In genomic region chr4:173360587-173361221, GRCh38 we compare ENCODE assay signal across 9 cellular contexts. TPM values are rescaled to one million over a fixed set of nuclear protein-coding genes. Genes with fewer than 3 reads are reported as not detected.
A peak's percentile ranks its signal among the peaks of the same experiment; 100 is the strongest.
DNase-seq lines count a peak whose midpoint lies in the region; ATAC-seq, FAIRE-seq and TF ChIP-seq lines count a peak whose summit lies in the region.
"Had no signal": no experiment of that assay in that cellular context is flagged by ENCODE, and none has a peak within 500 bp of the region (broad histone marks: within the 10 kb centered on the region; RNA-seq: fewer than 3 reads in every experiment).

No MANE protein-coding gene starts in this region.

- TF ChIP-seq EP300 in HepG2 (IDR thresholded peaks at IDR 0.05; ENCODE audit: low read depth in 2 of 2, low read length in 2 of 2), result no peak
- TF ChIP-seq EP300 in HepG2 (CRISPR knock-in tag; IDR thresholded peaks at IDR 0.05; ENCODE audit: borderline replicate concordance), result no peak

- TF ChIP-seq CTCF in C4-2B (conservative IDR thresholded peaks at IDR 0.05) (peak; percentile 52), HFFc6 (IDR thresholded peaks at IDR 0.05) (peak; percentile 63), WTC11 (IDR thresholded peaks at IDR 0.05) (no peak), HepG2 (CRISPR knock-in tag; IDR thresholded peaks at IDR 0.05) (peak; percentile 30)

- H3K27ac ChIP-seq in C4-2B (no peak overlapping the region), HepG2 (ENCODE audit: extremely low read length, insufficient read depth, low read length) (no peak overlapping the region)

- H3K79me2 ChIP-seq in HepG2 (ENCODE audit: insufficient read depth, low read length), result no peaks in the 10 kb centered on the region

- no peak overlapping the region for H3K4me3 ChIP-seq in HepG2 (replicated peaks in 1 of 3; ENCODE audit: insufficient read depth in 1 of 3, low read depth in 2 of 3, low read length in 3 of 3)

- intact Hi-C loops in HepG2 (cut with micrococcal nuclease; ENCODE audit: unreplicated experiment), result loop anchor here (1.0 to 2.0 kb wide), 2 partner anchors 41 to 72 kb away; no protein-coding TSS in a partner anchor

- POLR2A ChIA-PET in WTC11 (lab: Charles Lee), result interaction anchor here (1.2 kb wide), 1 partner anchor 26 kb away, joined by 5 read pairs; no protein-coding TSS in a partner anchor
- POLR2A ChIA-PET in HepG2 (lab: Yijun Ruan, JAX), result interaction anchor here (0.6 kb wide), 1 partner anchor 10 kb away, joined by 3 read pairs; the partner anchor contains the start of gene SAP30
- POLR2A ChIA-PET in naive thymus-derived CD8-positive, alpha-beta T cell (lab: Charles Lee), result interaction anchor here (1.3 kb wide), 1 partner anchor 27 kb away, joined by 4 read pairs; the partner anchor contains the start of gene HMGB2

- H3K9me3 Mint-ChIP-seq in HFFc6, result peaks cover 3% of the 10 kb centered on the region; the same call in 1 of the 2 replicates
- H3K9me3 Mint-ChIP-seq in WTC11, result peaks cover 9% of the 10 kb centered on the region
- H3K9me3 Mint-ChIP-seq in naive thymus-derived CD8-positive, alpha-beta T cell, result no peaks in the 10 kb centered on the region
- H3K9me3 Mint-ChIP-seq in stimulated activated memory B cell treated with anti-CD40 and anti-IgM and Interleukin-4, amounts not matched to agents 10 μg/mL and 1 μg/mL and 100 μg/mL, for 72 hours, result no peaks in the 10 kb centered on the region
- H3K9me3 Mint-ChIP-seq: activated T-helper 1 cell treated with anti-CD3 and anti-CD28 coated beads, Interleukin-12 subunit alpha, Interleukin-12 subunit beta, Interleukin-2, Interleukin-4 antibody, amounts not matched to agents 30 ng/mL and 10 ng/mL and 1 ng/mL, durations not matched to agents 14 hours and 24 hours and 36 hours had no signal

- H3K4me2 ChIP-seq in HepG2 (ENCODE audit: low read depth, low read length), result 0 out of 2 replicates have a peak overlapping the region, but pooled peaks have one; percentile 15

- no TSS peak for BruUV-seq in HepG2 (replicated peaks; lab: Mats Ljungman, UMichigan)

- H3K27me3 Mint-ChIP-seq in HFFc6 (ENCODE audit: insufficient read depth) (no peaks in the 10 kb centered on the region; the same call in 1 of the 2 replicates), WTC11 (ENCODE audit: low read depth) (no peaks in the 10 kb centered on the region)
- peaks cover 0 to 2% (median 1%) of the 10 kb centered on the region in 5 donors for H3K27me3 Mint-ChIP-seq in naive thymus-derived CD8-positive, alpha-beta T cell
- no peaks in the 10 kb centered on the region for H3K27me3 Mint-ChIP-seq in stimulated activated memory B cell treated with anti-CD40 and anti-IgM and Interleukin-4, amounts not matched to agents 10 μg/mL and 1 μg/mL and 100 μg/mL, for 72 hours

- H3K4me3 Mint-ChIP-seq in HFFc6 (no peak overlapping the region; the same call in 1 of the 2 replicates), WTC11 (no peak overlapping the region)
- H3K4me3 Mint-ChIP-seq in naive thymus-derived CD8-positive, alpha-beta T cell, result no peak overlapping the region
- H3K4me3 Mint-ChIP-seq in stimulated activated memory B cell treated with anti-CD40 and anti-IgM and Interleukin-4, amounts not matched to agents 10 μg/mL and 1 μg/mL and 100 μg/mL, for 72 hours, result no peak overlapping the region
- H3K4me3 Mint-ChIP-seq: activated T-helper 1 cell treated with anti-CD3 and anti-CD28 coated beads, Interleukin-12 subunit alpha, Interleukin-12 subunit beta, Interleukin-2, Interleukin-4 antibody, amounts not matched to agents 30 ng/mL and 10 ng/mL and 1 ng/mL, durations not matched to agents 14 hours and 24 hours and 36 hours had no signal

- H3K27me3 ChIP-seq in HepG2 (ENCODE audit: control insufficient read depth in 1 of 2, insufficient read depth in 2 of 2, low read length in 2 of 2), result no peaks in the 10 kb centered on the region; a peak in 1 of 5 replicates

- in situ Hi-C loops in HepG2 (cut with HindIII; ENCODE audit: extremely low pct_ligation_motif_present, low pct_unique_long_range_greater_than_20kb), result no loop called here

- no peak overlapping the region for H3K9ac ChIP-seq in HepG2 (ENCODE audit: insufficient read depth, low read depth, low read length)

- H4K20me1 ChIP-seq in HepG2 (ENCODE audit: insufficient read depth, low read length), result no peaks in the 10 kb centered on the region

- H3K27ac Mint-ChIP-seq in HFFc6 (no peak overlapping the region), WTC11 (no peak overlapping the region)
- peak overlapping the region in 1 of 10 donors; percentile 53 for H3K27ac Mint-ChIP-seq in naive thymus-derived CD8-positive, alpha-beta T cell
- no peak overlapping the region for H3K27ac Mint-ChIP-seq in stimulated activated memory B cell treated with anti-CD40 and anti-IgM and Interleukin-4, amounts not matched to agents 10 μg/mL and 1 μg/mL and 100 μg/mL, for 72 hours
- H3K27ac Mint-ChIP-seq: activated T-helper 1 cell treated with anti-CD3 and anti-CD28 coated beads, Interleukin-12 subunit alpha, Interleukin-12 subunit beta, Interleukin-2, Interleukin-4 antibody, amounts not matched to agents 30 ng/mL and 10 ng/mL and 1 ng/mL, durations not matched to agents 14 hours and 24 hours and 36 hours had no signal

- no peaks in the 10 kb centered on the region for H3K4me1 Mint-ChIP-seq in HFFc6 (ENCODE audit: low read depth)
- peaks cover 3% of the 10 kb centered on the region for H3K4me1 Mint-ChIP-seq in WTC11
- H3K4me1 Mint-ChIP-seq in naive thymus-derived CD8-positive, alpha-beta T cell, result peaks cover 0 to 5% (median 0%) of the 10 kb centered on the region in 4 donors
- no peaks in the 10 kb centered on the region for H3K4me1 Mint-ChIP-seq in stimulated activated memory B cell treated with anti-CD40 and anti-IgM and Interleukin-4, amounts not matched to agents 10 μg/mL and 1 μg/mL and 100 μg/mL, for 72 hours

- H3K36me3 Mint-ChIP-seq in HFFc6 (ENCODE audit: low read depth), result peaks cover 4% of the 10 kb centered on the region; the same call in 1 of the 2 replicates
- H3K36me3 Mint-ChIP-seq in WTC11, result peaks cover 4% of the 10 kb centered on the region; the same call in 1 of the 2 replicates
- no peaks in the 10 kb centered on the region for H3K36me3 Mint-ChIP-seq in naive thymus-derived CD8-positive, alpha-beta T cell
- no peaks in the 10 kb centered on the region for H3K36me3 Mint-ChIP-seq in stimulated activated memory B cell treated with anti-CD40 and anti-IgM and Interleukin-4, amounts not matched to agents 10 μg/mL and 1 μg/mL and 100 μg/mL, for 72 hours

- H3K36me3 ChIP-seq in HepG2 (replicated peaks in 1 of 2; ENCODE audit: control insufficient read depth in 1 of 2, insufficient read depth in 2 of 2, low read length in 2 of 2), result no peaks in the 10 kb centered on the region

- no peak for TF ChIP-seq RAD21 in HepG2 (CRISPR knock-in tag; IDR thresholded peaks at IDR 0.05)

- H3K4me1 ChIP-seq in HepG2 (ENCODE audit: insufficient read depth, low read length), result no peaks in the 10 kb centered on the region

- WGBS in HepG2 (ENCODE audit: low lambda C conversion rate), result 15% methylated on average over 5 of the region's 5 CpGs

- peak; percentile 48 for FAIRE-seq in HepG2 (lab: Jason Lieb, UNC)

- no peak overlapping the region for H2AFZ ChIP-seq in HepG2 (ENCODE audit: low read length)

- no peak for TF ChIP-seq POLR2A in HepG2 (IDR thresholded peaks at IDR 0.05; ENCODE audit: insufficient read depth in 1 of 2, low read depth in 2 of 2, low read length in 2 of 2)

- peak; percentile 10 for DNase-seq in HFFc6
- DNase-seq in WTC11 (ENCODE audit: low spot score), result no peak
- DNase-seq in HepG2 (ENCODE audit: low spot score), result no peak
- DNase-seq in naive thymus-derived CD8-positive, alpha-beta T cell, result no peak
- DNase-seq in activated CD4-positive, CD25-positive, alpha-beta regulatory T cell (lab: John Stamatoyannopoulos, UW), result no peak

- no peaks in the 10 kb centered on the region for H3K9me3 ChIP-seq in HepG2 (ENCODE audit: low read length)

- CTCF ChIA-PET in WTC11 (lab: Charles Lee) (interaction anchor here (0.7 to 1.2 kb wide), 6 partner anchors 8 to 347 kb away, joined by 3 to 7 read pairs (median 3); partner anchors contain the start of gene SAP30), HepG2 (lab: Yijun Ruan, JAX; ENCODE audit: low intra/inter-chr PET ratio, low total read pairs) (interaction anchor here (2.1 kb wide), 1 partner anchor 42 kb away, joined by 8 read pairs; no protein-coding TSS in a partner anchor)

- ATAC-seq in WTC11, result peak; percentile 89
- peak; percentile 82 for ATAC-seq in HepG2
- no peak for ATAC-seq in naive thymus-derived CD8-positive, alpha-beta T cell
- ATAC-seq in stimulated activated memory B cell treated with anti-CD40 and anti-IgM and Interleukin-4, amounts not matched to agents 10 μg/mL and 1 μg/mL and 100 μg/mL, for 72 hours, result no peak
- ATAC-seq in HG03095 (IDR thresholded peaks at IDR 0.05; ENCODE audit: unreplicated experiment), result no peak

RNA-seq across cellular contexts. Expression of gene SAP30, which starts 10.1 kb away (rescaled TPM):
- 10 to 100 TPM in 5 of 6 experiments, 1 to 10 TPM in 1; 9.3 to 17.0 (median 14.2) TPM for total RNA-seq in HFFc6 (2021; fragmentation: NEBNext Ultra II Directional; extraction: Animal tissue kit (Norgen Biotek cat#: 25700))
- total RNA-seq in WTC11 (2021) (20.0 to 21.1 TPM (median 20.0 TPM) in 3 replicates), HepG2 (2016; rRNA removed; fragmentation: Illumina TruSeq; extraction: Trizol) (22.3 and 25.1 TPM in 2 replicates)
- 3.7 and 4.7 TPM in 2 replicates for total RNA-seq in HepG2 (2016; cell fraction: cytosol; rRNA removed; fragmentation: Illumina TruSeq; extraction: Trizol; ENCODE audit: low read depth)
- 22.4 and 24.1 TPM in 2 replicates for total RNA-seq in HepG2 (2016; cell fraction: insoluble cytoplasmic fraction; rRNA removed; fragmentation: Illumina TruSeq; extraction: Trizol)
- total RNA-seq in HepG2 (2016; cell fraction: membrane; rRNA removed; fragmentation: Illumina TruSeq; extraction: Trizol), result 6.0 and 6.5 TPM in 2 replicates
- total RNA-seq in HepG2 (2016; cell fraction: nucleus; rRNA removed; fragmentation: Illumina TruSeq; extraction: Trizol), result 8.7 and 9.9 TPM in 2 replicates
- polyA plus RNA-seq in HepG2 (2011; rRNA removed), result 10.6 and 14.2 TPM in 2 replicates
- polyA plus RNA-seq in HepG2 (2011; cell fraction: cytosol; rRNA removed), result 6.1 and 7.3 TPM in 2 replicates
- 4.0 and 4.4 TPM in 2 replicates for polyA plus RNA-seq in HepG2 (2011; cell fraction: nucleus; rRNA removed)
- polyA plus RNA-seq in HepG2 (2012), result 10.5 and 12.0 TPM in 2 replicates
- polyA plus RNA-seq in HepG2 (2016; cell fraction: cytosol; fragmentation: Illumina TruSeq; extraction: Trizol; ENCODE audit: low read depth), result 3.1 and 3.3 TPM in 2 replicates
- 22.3 and 23.3 TPM in 2 replicates for polyA plus RNA-seq in HepG2 (2016; cell fraction: insoluble cytoplasmic fraction; fragmentation: Illumina TruSeq; extraction: Trizol; ENCODE audit: low read depth)
- 3.2 and 4.0 TPM in 2 replicates for polyA plus RNA-seq in HepG2 (2016; cell fraction: membrane; fragmentation: Illumina TruSeq; extraction: Trizol; ENCODE audit: low read depth)
- polyA plus RNA-seq in HepG2 (2016; cell fraction: nucleus; fragmentation: Illumina TruSeq; extraction: Trizol; ENCODE audit: insufficient read depth, low read depth), result 11.9 and 13.6 TPM in 2 replicates
- polyA minus RNA-seq in HepG2 (2011; rRNA and poly(A)+ RNA removed; ENCODE audit: low replicate concordance), result 3.3 and 6.9 TPM in 2 replicates
- polyA minus RNA-seq in HepG2 (2011; cell fraction: cytosol; rRNA and poly(A)+ RNA removed), result 5.6 and 6.4 TPM in 2 replicates
- polyA minus RNA-seq in HepG2 (2011; cell fraction: nucleus; rRNA and poly(A)+ RNA removed), result 8.6 and 8.8 TPM in 2 replicates
- 1 to 10 TPM; 2.0 to 2.3 TPM for total RNA-seq in naive thymus-derived CD8-positive, alpha-beta T cell
- polyA plus RNA-seq in naive thymus-derived CD8-positive, alpha-beta T cell, result 1 to 10 TPM; 1.2 to 5.3 (median 1.3) TPM

RNA-seq across cellular contexts. Expression of gene HMGB2, which starts 26.5 kb away (rescaled TPM):
- total RNA-seq in HFFc6 (2021; fragmentation: NEBNext Ultra II Directional; extraction: Animal tissue kit (Norgen Biotek cat#: 25700)), result 100 to 1,000 TPM in 4 of 6 experiments, 10 to 100 TPM in 2; 53.0 to 130 (median 117) TPM
- 279 to 294 TPM (median 288 TPM) in 3 replicates for total RNA-seq in WTC11 (2021)
- 332 and 478 TPM in 2 replicates for total RNA-seq in HepG2 (2016; rRNA removed; fragmentation: Illumina TruSeq; extraction: Trizol)
- 55.4 and 58.1 TPM in 2 replicates for total RNA-seq in HepG2 (2016; cell fraction: cytosol; rRNA removed; fragmentation: Illumina TruSeq; extraction: Trizol; ENCODE audit: low read depth)
- 327 and 486 TPM in 2 replicates for total RNA-seq in HepG2 (2016; cell fraction: insoluble cytoplasmic fraction; rRNA removed; fragmentation: Illumina TruSeq; extraction: Trizol)
- total RNA-seq in HepG2 (2016; cell fraction: membrane; rRNA removed; fragmentation: Illumina TruSeq; extraction: Trizol), result 88.2 and 95.3 TPM in 2 replicates
- total RNA-seq in HepG2 (2016; cell fraction: nucleus; rRNA removed; fragmentation: Illumina TruSeq; extraction: Trizol), result 133 and 139 TPM in 2 replicates
- 49.9 and 90.5 TPM in 2 replicates for polyA plus RNA-seq in HepG2 (2011; rRNA removed)
- polyA plus RNA-seq in HepG2 (2011; cell fraction: cytosol; rRNA removed), result 47.8 and 56.0 TPM in 2 replicates
- 32.4 and 36.5 TPM in 2 replicates for polyA plus RNA-seq in HepG2 (2011; cell fraction: nucleus; rRNA removed)
- 115 and 248 TPM in 2 replicates for polyA plus RNA-seq in HepG2 (2012)
- polyA plus RNA-seq in HepG2 (2016; cell fraction: cytosol; fragmentation: Illumina TruSeq; extraction: Trizol; ENCODE audit: low read depth), result 44.2 and 44.6 TPM in 2 replicates
- 657 and 732 TPM in 2 replicates for polyA plus RNA-seq in HepG2 (2016; cell fraction: insoluble cytoplasmic fraction; fragmentation: Illumina TruSeq; extraction: Trizol; ENCODE audit: low read depth)
- polyA plus RNA-seq in HepG2 (2016; cell fraction: membrane; fragmentation: Illumina TruSeq; extraction: Trizol; ENCODE audit: low read depth), result 82.0 and 83.9 TPM in 2 replicates
- polyA plus RNA-seq in HepG2 (2016; cell fraction: nucleus; fragmentation: Illumina TruSeq; extraction: Trizol; ENCODE audit: insufficient read depth, low read depth), result 316 and 322 TPM in 2 replicates
- polyA minus RNA-seq in HepG2 (2011; rRNA and poly(A)+ RNA removed; ENCODE audit: low replicate concordance), result 14.1 and 27.2 TPM in 2 replicates
- polyA minus RNA-seq in HepG2 (2011; cell fraction: cytosol; rRNA and poly(A)+ RNA removed), result 29.2 and 45.7 TPM in 2 replicates
- 46.0 and 60.1 TPM in 2 replicates for polyA minus RNA-seq in HepG2 (2011; cell fraction: nucleus; rRNA and poly(A)+ RNA removed)
- 100 to 1,000 TPM; 111 to 115 TPM for total RNA-seq in naive thymus-derived CD8-positive, alpha-beta T cell
- polyA plus RNA-seq in naive thymus-derived CD8-positive, alpha-beta T cell, result 100 to 1,000 TPM; 102 to 154 (median 142) TPM

RNA-seq across cellular contexts. Expression of gene SCRG1, which starts 38.2 kb away (rescaled TPM):
- total RNA-seq in HFFc6 (2021; fragmentation: NEBNext Ultra II Directional; extraction: Animal tissue kit (Norgen Biotek cat#: 25700)), result not detected
- total RNA-seq in WTC11 (2021) (not detected in 3 replicates), HepG2 (2016; rRNA removed; fragmentation: Illumina TruSeq; extraction: Trizol) (not detected in 2 replicates)
- total RNA-seq in HepG2 (2016; cell fraction: cytosol; rRNA removed; fragmentation: Illumina TruSeq; extraction: Trizol; ENCODE audit: low read depth), result not detected in 2 replicates
- not detected in 2 replicates for total RNA-seq in HepG2 (2016; cell fraction: insoluble cytoplasmic fraction; rRNA removed; fragmentation: Illumina TruSeq; extraction: Trizol)
- not detected in 2 replicates for total RNA-seq in HepG2 (2016; cell fraction: membrane; rRNA removed; fragmentation: Illumina TruSeq; extraction: Trizol)
- total RNA-seq in HepG2 (2016; cell fraction: nucleus; rRNA removed; fragmentation: Illumina TruSeq; extraction: Trizol), result not detected in 2 replicates
- not detected in 2 replicates for polyA plus RNA-seq in HepG2 (2011; rRNA removed)
- not detected in 2 replicates for polyA plus RNA-seq in HepG2 (2011; cell fraction: cytosol; rRNA removed)
- polyA plus RNA-seq in HepG2 (2011; cell fraction: nucleus; rRNA removed), result not detected in 2 replicates
- polyA plus RNA-seq in HepG2 (2012), result 0.03 TPM in 1 of 2 replicates, not detected in the other
- not detected in 2 replicates for polyA plus RNA-seq in HepG2 (2016; cell fraction: cytosol; fragmentation: Illumina TruSeq; extraction: Trizol; ENCODE audit: low read depth)
- polyA plus RNA-seq in HepG2 (2016; cell fraction: insoluble cytoplasmic fraction; fragmentation: Illumina TruSeq; extraction: Trizol; ENCODE audit: low read depth), result not detected in 2 replicates
- not detected in 2 replicates for polyA plus RNA-seq in HepG2 (2016; cell fraction: membrane; fragmentation: Illumina TruSeq; extraction: Trizol; ENCODE audit: low read depth)
- not detected in 2 replicates for polyA plus RNA-seq in HepG2 (2016; cell fraction: nucleus; fragmentation: Illumina TruSeq; extraction: Trizol; ENCODE audit: insufficient read depth, low read depth)
- polyA minus RNA-seq in HepG2 (2011; rRNA and poly(A)+ RNA removed; ENCODE audit: low replicate concordance), result not detected in 2 replicates
- not detected in 2 replicates for polyA minus RNA-seq in HepG2 (2011; cell fraction: cytosol; rRNA and poly(A)+ RNA removed)
- not detected in 2 replicates for polyA minus RNA-seq in HepG2 (2011; cell fraction: nucleus; rRNA and poly(A)+ RNA removed)
- total RNA-seq in naive thymus-derived CD8-positive, alpha-beta T cell, result not detected
- polyA plus RNA-seq in naive thymus-derived CD8-positive, alpha-beta T cell, result not detected
- total RNA-seq: activated T-helper 1 cell treated with anti-CD3 and anti-CD28 coated beads, Interleukin-12 subunit alpha, Interleukin-12 subunit beta, Interleukin-2, Interleukin-4 antibody, amounts not matched to agents 30 ng/mL and 10 ng/mL and 1 ng/mL, durations not matched to agents 14 hours and 24 hours and 36 hours had no signal

Comparison
In these comparisons a context has a peak if more than half of its experiments do, and no peak if none do; other contexts are left out.
1. ATAC-seq: peak in WTC11 (single experiment) and HepG2 (single experiment); none in naive thymus-derived CD8-positive, alpha-beta T cell (0 of 2), stimulated activated memory B cell treated with anti-CD40 and anti-IgM and Interleukin-4, amounts not matched to agents 10 μg/mL and 1 μg/mL and 100 μg/mL, for 72 hours (single experiment) and HG03095 (single experiment).